ENCODE assay signal across 20 cellular contexts in genomic region chr3:38112378-38112761, GRCh38.
"Had no signal": no experiment of that assay in that cellular context is flagged by ENCODE, and none has a peak within 500 bp of the region (broad histone marks: within the 10 kb centered on the region; RNA-seq: fewer than 3 reads in every experiment).

No MANE protein-coding gene starts in this region.

- H3K9me3 Mint-ChIP-seq: dendritic cell treated with granulocyte-macrophage colony-stimulating factor and Interleukin-4, amounts not matched to agents 40 ng/mL and 50 ng/mL, for 4 days; effector memory CD8-positive, alpha-beta T cell; immature natural killer cell; naive thymus-derived CD8-positive, alpha-beta T cell; stimulated activated naive B cell treated with anti-CD40 and anti-IgM and Interleukin-4, amounts not matched to agents 10 μg/mL and 1 μg/mL and 100 μg/mL, for 72 hours had no signal

- ATAC-seq: effector memory CD8-positive, alpha-beta T cell; foreskin keratinocyte; left cardiac atrium; naive thymus-derived CD8-positive, alpha-beta T cell; right cardiac atrium; stimulated activated naive B cell treated with anti-CD40 and anti-IgM and Interleukin-4, amounts not matched to agents 10 μg/mL and 1 μg/mL and 100 μg/mL, for 72 hours had no signal

- H3K4me3 ChIP-seq: mucosa of descending colon, ovary, stomach, thoracic aorta had no signal

- H3K27me3 Mint-ChIP-seq: dendritic cell treated with granulocyte-macrophage colony-stimulating factor and Interleukin-4, amounts not matched to agents 40 ng/mL and 50 ng/mL, for 4 days; effector memory CD8-positive, alpha-beta T cell; naive thymus-derived CD8-positive, alpha-beta T cell had no signal

- DNase-seq: effector memory CD8-positive, alpha-beta T cell; foreskin keratinocyte; immature natural killer cell; kidney; left cardiac atrium; mammary epithelial cell; ovary; right cardiac atrium; stimulated activated CD4-positive, alpha-beta T cell treated with anti-CD3 and anti-CD28 coated beads, Interleukin-15, amount 100 ng/mL, for 24 hours; stimulated activated CD4-positive, alpha-beta T cell treated with anti-CD3 and anti-CD28 coated beads, Interleukin-2, amount 100 ng/mL, for 24 hours; stimulated activated CD4-positive, alpha-beta T cell treated with anti-CD3 and anti-CD28 coated beads, Interleukin-4, amount 100 ng/mL, for 4 hours; stimulated activated naive B cell treated with anti-CD40 and anti-IgM and Interleukin-4, amounts not matched to agents 10 μg/mL and 1 μg/mL and 100 μg/mL, for 72 hours; substantia nigra; trophoblast cell had no signal

- H3K27me3 ChIP-seq: ovary, stomach had no signal

- H3K4me1 Mint-ChIP-seq: immature natural killer cell had no signal

- FAIRE-seq: kidney had no signal

- H3K36me3 Mint-ChIP-seq: immature natural killer cell had no signal

- H3K4me1 ChIP-seq: foreskin keratinocyte had no signal

- H3K27ac ChIP-seq: foreskin keratinocyte, ovary, stomach, thoracic aorta had no signal

- H3K36me3 ChIP-seq: ovary, stomach, thoracic aorta had no signal

- H3K4me3 Mint-ChIP-seq: dendritic cell treated with granulocyte-macrophage colony-stimulating factor and Interleukin-4, amounts not matched to agents 40 ng/mL and 50 ng/mL, for 4 days; effector memory CD8-positive, alpha-beta T cell; immature natural killer cell; naive thymus-derived CD8-positive, alpha-beta T cell; stimulated activated naive B cell treated with anti-CD40 and anti-IgM and Interleukin-4, amounts not matched to agents 10 μg/mL and 1 μg/mL and 100 μg/mL, for 72 hours had no signal

- H3K9me3 ChIP-seq: mucosa of descending colon, ovary, stomach, thoracic aorta had no signal

- H3K27ac Mint-ChIP-seq: dendritic cell treated with granulocyte-macrophage colony-stimulating factor and Interleukin-4, amounts not matched to agents 40 ng/mL and 50 ng/mL, for 4 days; effector memory CD8-positive, alpha-beta T cell; immature natural killer cell; progenitor cell of endocrine pancreas; stimulated activated naive B cell treated with anti-CD40 and anti-IgM and Interleukin-4, amounts not matched to agents 10 μg/mL and 1 μg/mL and 100 μg/mL, for 72 hours had no signal
